Comparison of ENCODE assay signal across 1 cellular context in genomic region chr17:39952665-39953470, GRCh38.
TF ChIP-seq lines count a peak whose summit lies in the region.

No MANE protein-coding gene starts in this region.

TF ChIP-seq in endothelial cell of umbilical vein, 7 proteins besides CTCF, POLR2A, EP300 and RAD21:
- no peak for TF ChIP-seq GATA2 (IDR thresholded peaks at IDR 0.05; ENCODE audit: insufficient read depth, insufficient read length, low read depth, low read length)
- TF ChIP-seq EZH2 (IDR thresholded peaks at IDR 0.05; ENCODE audit: borderline replicate concordance, low read depth, low read length, severe bottlenecking), result no peak
- no peak for TF ChIP-seq MAX (IDR thresholded peaks at IDR 0.05; ENCODE audit: insufficient read depth, insufficient read length)
